In the genomic region with DNA sequence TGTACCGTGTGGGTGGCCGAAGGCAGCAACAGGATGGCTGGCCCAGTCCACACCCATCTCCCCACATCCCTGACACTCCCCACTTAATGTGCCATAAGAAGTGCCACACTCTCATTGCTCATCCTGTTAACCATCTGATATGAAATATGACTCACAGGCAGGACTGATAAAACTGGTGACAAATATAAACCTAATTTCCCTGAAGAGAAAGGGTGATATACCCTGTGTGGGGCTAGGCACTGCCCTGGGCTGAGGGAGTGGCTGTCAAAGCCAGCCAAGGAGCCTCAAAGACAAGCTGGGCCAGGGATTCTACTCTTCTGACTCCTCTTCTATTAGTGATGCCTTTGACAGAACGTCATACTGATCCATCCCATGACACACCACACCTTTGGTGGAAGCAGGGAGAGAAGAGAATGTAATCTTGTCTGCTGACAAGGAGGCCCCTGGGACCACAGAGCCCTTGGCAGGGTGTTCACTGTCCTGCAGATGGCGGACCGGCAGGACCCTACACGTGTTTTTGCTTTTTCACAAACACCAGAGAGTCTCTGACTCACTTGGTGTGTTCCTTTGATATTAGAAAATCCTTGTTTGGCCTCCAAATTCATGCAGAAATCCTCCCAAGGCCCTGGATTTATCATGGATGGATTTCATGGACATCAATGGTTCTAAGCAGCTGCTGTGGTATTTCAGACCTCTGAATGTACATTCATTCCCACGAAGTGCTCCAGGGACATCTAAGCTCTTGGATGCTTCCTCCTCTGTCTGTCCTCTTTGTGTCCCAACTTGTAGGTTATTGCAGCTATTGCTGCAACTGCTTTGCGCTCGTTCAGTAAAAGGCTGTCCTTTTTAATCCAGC, we compare ENCODE assay signal across 1 cellular context.
TF ChIP-seq lines count a peak whose summit lies in the region.

No MANE protein-coding gene starts in this region.

TF ChIP-seq in IMR-90, 13 proteins besides CTCF, POLR2A, EP300 and RAD21:
- TF ChIP-seq, protein P1, sequence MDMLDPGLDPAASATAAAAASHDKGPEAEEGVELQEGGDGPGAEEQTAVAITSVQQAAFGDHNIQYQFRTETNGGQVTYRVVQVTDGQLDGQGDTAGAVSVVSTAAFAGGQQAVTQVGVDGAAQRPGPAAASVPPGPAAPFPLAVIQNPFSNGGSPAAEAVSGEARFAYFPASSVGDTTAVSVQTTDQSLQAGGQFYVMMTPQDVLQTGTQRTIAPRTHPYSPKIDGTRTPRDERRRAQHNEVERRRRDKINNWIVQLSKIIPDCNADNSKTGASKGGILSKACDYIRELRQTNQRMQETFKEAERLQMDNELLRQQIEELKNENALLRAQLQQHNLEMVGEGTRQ (IDR thresholded peaks at IDR 0.05; ENCODE audit: low read depth, low read length): no peak
- TF ChIP-seq NFE2L2 (IDR thresholded peaks at IDR 0.05; ENCODE audit: low read depth, low read length) (no peak), MXI1 (IDR thresholded peaks at IDR 0.05; ENCODE audit: borderline replicate concordance, low read depth, low read length) (no peak), MAZ (IDR thresholded peaks at IDR 0.05; ENCODE audit: borderline replicate concordance, low read depth, low read length) (no peak), FOS (IDR thresholded peaks at IDR 0.05; ENCODE audit: low read depth, low read length) (no peak), SMC3 (IDR thresholded peaks at IDR 0.05; ENCODE audit: low read depth, low read length) (no peak), MAFK (IDR thresholded peaks at IDR 0.05; ENCODE audit: low read depth, low read length) (no peak), CHD1 (IDR thresholded peaks at IDR 0.05; ENCODE audit: low read depth, low read length) (no peak), BHLHE40 (IDR thresholded peaks at IDR 0.05; ENCODE audit: low read depth, low read length) (no peak)
